ENCODE assay signal across 18 cellular contexts in genomic region chr7:85583225-85583672, GRCh38.
DNase-seq lines count a peak whose midpoint lies in the region; ATAC-seq and TF ChIP-seq lines count a peak whose summit lies in the region.
"Had no signal": no experiment of that assay in that cellular context is flagged by ENCODE, and none has a peak within 500 bp of the region (broad histone marks: within the 10 kb centered on the region; RNA-seq: fewer than 3 reads in every experiment).

No MANE protein-coding gene starts in this region.

- H3K4me3 ChIP-seq in cardiac muscle cell (no peak overlapping the region), heart right ventricle (no peak overlapping the region)
- H3K4me3 ChIP-seq: BLaER1, GM12878, GM23248 had no signal

- H3K27me3 ChIP-seq in cardiac muscle cell (no peaks in the 10 kb centered on the region), heart right ventricle (no peaks in the 10 kb centered on the region)
- H3K27me3 ChIP-seq: BLaER1 had no signal

- H3K9me3 Mint-ChIP-seq in mesothelial cell of epicardium = peaks cover 8% of the 10 kb centered on the region

- H3K4me3 Mint-ChIP-seq in mesothelial cell of epicardium = no peak overlapping the region
- H3K4me3 Mint-ChIP-seq: CD4-positive, CD25-positive, alpha-beta regulatory T cell; CD8-positive, alpha-beta T cell had no signal

- no peak for ATAC-seq in heart right ventricle
- ATAC-seq: CD8-positive, alpha-beta T cell; GM12878; HCT116 had no signal

- peaks cover 45% of the 10 kb centered on the region for H3K4me1 Mint-ChIP-seq in mesothelial cell of epicardium
- H3K4me1 Mint-ChIP-seq: CD4-positive, CD25-positive, alpha-beta regulatory T cell had no signal

- intact Hi-C loops in heart right ventricle (cut with DNase I) = no loop called here

- 46 to 60% methylated on average over 1 of the region's 1 CpG for WGBS in heart right ventricle, 2 donors

- H3K9me3 ChIP-seq in cardiac muscle cell (ENCODE audit: low read depth) (no peaks in the 10 kb centered on the region), heart right ventricle (no peaks in the 10 kb centered on the region)
- H3K9me3 ChIP-seq: BLaER1, Caco-2 had no signal

- H3K27me3 Mint-ChIP-seq in mesothelial cell of epicardium (ENCODE audit: low read depth) = no peaks in the 10 kb centered on the region
- H3K27me3 Mint-ChIP-seq: CD4-positive, CD25-positive, alpha-beta regulatory T cell had no signal

- DNase-seq in cardiac muscle cell (ENCODE audit: low read depth in 1 of 2, low spot score in 1 of 2) (no peak), heart right ventricle (no peak), SK-N-DZ (ENCODE audit: low spot score) (peak; percentile 93), mesothelial cell of epicardium (ENCODE audit: low spot score in 2 of 2, unreplicated experiment in 2 of 2) (no peak)
- DNase-seq in activated CD4-positive, alpha-beta T cell treated with anti-CD3 and anti-CD28 coated beads for 4 hours = no peak
- DNase-seq in activated CD4-positive, alpha-beta T cell treated with anti-CD3 and anti-CD28 coated beads, Interleukin-2, amount 50 U/mL, for 1 hour = no peak
- DNase-seq: Caco-2; CD4-positive, CD25-positive, alpha-beta regulatory T cell; CD8-positive, alpha-beta T cell; DMS79; EL; GDM1; GM23248; H7 had no signal

- peaks cover 11% of the 10 kb centered on the region for H3K36me3 Mint-ChIP-seq in mesothelial cell of epicardium
- H3K36me3 Mint-ChIP-seq: CD4-positive, CD25-positive, alpha-beta regulatory T cell; CD8-positive, alpha-beta T cell had no signal

- H3K27ac Mint-ChIP-seq in mesothelial cell of epicardium = peak overlapping the region; percentile 9
- H3K27ac Mint-ChIP-seq: CD4-positive, CD25-positive, alpha-beta regulatory T cell; CD8-positive, alpha-beta T cell had no signal

- H3K36me3 ChIP-seq in cardiac muscle cell (no peaks in the 10 kb centered on the region), heart right ventricle (no peaks in the 10 kb centered on the region)
- H3K36me3 ChIP-seq: BLaER1 had no signal

- TF ChIP-seq CTCF in cardiac muscle cell (IDR thresholded peaks at IDR 0.05; ENCODE audit: low read depth, low read length) (no peak), heart right ventricle (IDR thresholded peaks at IDR 0.05) (no peak), mesothelial cell of epicardium (IDR thresholded peaks at IDR 0.05; ENCODE audit: unreplicated experiment) (no peak)

- H3K27ac ChIP-seq in cardiac muscle cell (peak overlapping the region; percentile 70), heart right ventricle (no peak overlapping the region)
- H3K27ac ChIP-seq: BLaER1, C4-2B, GM23248 had no signal

- H3K4me1 ChIP-seq in cardiac muscle cell (ENCODE audit: low read depth) = peaks cover 13% of the 10 kb centered on the region
- no peaks in the 10 kb centered on the region for H3K4me1 ChIP-seq in heart right ventricle
- H3K4me1 ChIP-seq: BLaER1 had no signal
